17 cellular contexts compared by ENCODE assay signal in the genomic region with DNA sequence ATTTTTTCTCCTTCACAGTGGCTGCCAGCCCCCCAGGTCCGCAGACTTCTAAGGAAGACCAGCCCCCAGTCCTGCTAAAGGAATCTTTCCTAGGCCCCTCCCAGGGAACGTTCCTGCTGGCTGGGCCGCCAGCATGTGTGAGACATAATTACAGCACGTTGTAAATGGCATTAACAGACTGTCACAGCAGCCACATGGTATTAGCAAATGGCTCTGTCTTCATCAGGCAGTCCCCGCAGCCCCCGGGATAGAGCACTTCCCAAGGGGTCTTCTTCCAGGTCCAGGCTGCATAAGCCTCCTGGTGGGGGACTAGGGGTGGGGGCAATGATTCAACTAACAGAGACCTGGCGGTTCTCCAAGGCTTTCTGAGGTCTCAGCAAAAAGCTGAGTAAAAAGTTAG. TPM values are rescaled to one million over a fixed set of nuclear protein-coding genes. Genes with fewer than 3 reads are reported as not detected.
A peak's percentile ranks its signal among the peaks of the same experiment; 100 is the strongest.
DNase-seq lines count a peak whose midpoint lies in the region; ATAC-seq, FAIRE-seq and TF ChIP-seq lines count a peak whose summit lies in the region.
"Had no signal": no experiment of that assay in that cellular context is flagged by ENCODE, and none has a peak within 500 bp of the region (broad histone marks: within the 10 kb centered on the region; RNA-seq: fewer than 3 reads in every experiment).

No MANE protein-coding gene starts in this region.

- FAIRE-seq in kidney (lab: Jason Lieb, UNC), result no peak
- FAIRE-seq: bronchial epithelial cell, K562 had no signal

- H3K27ac ChIP-seq in SK-N-SH (ENCODE audit: low read depth in 2 of 2, low read length in 1 of 2) (0 out of 4 replicates have a peak overlapping the region, but pooled peaks of 1 of the 2 experiments have one; percentile 8), kidney (ENCODE audit: low read depth in 2 of 2, low read length in 2 of 2) (no peak overlapping the region), esophagus muscularis mucosa (replicated peaks in 1 of 4) (no peak overlapping the region)
- H3K27ac ChIP-seq: gastrocnemius medialis, prostate gland, RWPE1 had no signal

- no peak for TF ChIP-seq POLR2A in esophagus muscularis mucosa (IDR thresholded peaks at IDR 0.05; ENCODE audit: low read depth)

- no peaks in the 10 kb centered on the region for H3K79me2 ChIP-seq in SK-N-SH (ENCODE audit: insufficient read depth)

- TF ChIP-seq EP300 in SK-N-SH (IDR thresholded peaks at IDR 0.05; ENCODE audit: borderline replicate concordance in 1 of 2, low read depth in 1 of 2, low read length in 1 of 2) (no peak), esophagus muscularis mucosa (IDR thresholded peaks at IDR 0.05) (no peak)

- no peak overlapping the region for H3K4me3 ChIP-seq in SK-N-SH (ENCODE audit: low read depth in 2 of 2, low read length in 1 of 2)
- no peak overlapping the region for H3K4me3 ChIP-seq in kidney (ENCODE audit: low read length in 2 of 2)
- no peak overlapping the region for H3K4me3 ChIP-seq in esophagus muscularis mucosa
- H3K4me3 ChIP-seq: gastrocnemius medialis, K562, prostate gland had no signal

- H3K27me3 ChIP-seq in SK-N-SH (ENCODE audit: insufficient read depth) (no peaks in the 10 kb centered on the region), esophagus muscularis mucosa (no peaks in the 10 kb centered on the region)
- H3K27me3 ChIP-seq: gastrocnemius medialis had no signal

- no peak overlapping the region for H3K4me2 ChIP-seq in SK-N-SH

- peaks cover 0 to 14% of the 10 kb centered on the region in 2 experiments; a peak in 1 of 4 replicates for H3K4me1 ChIP-seq in SK-N-SH (ENCODE audit: control insufficient read depth in 1 of 2, insufficient read depth in 2 of 2, low read depth in 1 of 2, low read length in 1 of 2)
- H3K4me1 ChIP-seq in kidney (ENCODE audit: control insufficient read depth in 1 of 2, insufficient read depth in 1 of 2, low read depth in 1 of 2, low read length in 2 of 2), result no peaks in the 10 kb centered on the region
- H3K4me1 ChIP-seq in esophagus muscularis mucosa, result peaks cover 0 to 7% (median 2%) of the 10 kb centered on the region in 4 donors
- H3K4me1 ChIP-seq: gastrocnemius medialis had no signal

- TF ChIP-seq RAD21 in SK-N-SH (IDR thresholded peaks at IDR 0.05; ENCODE audit: low read length), result no peak

- intact Hi-C loops in kidney (cut with DNase I) (no loop called here), esophagus muscularis mucosa (cut with DNase I) (no loop called here)

- ATAC-seq in SK-N-SH treated with all-trans-retinoic acid at 6 μM for 48 hours, result no peak
- ATAC-seq in GM18873 (IDR thresholded peaks at IDR 0.05; ENCODE audit: low FRiP score, unreplicated experiment), result no peak
- ATAC-seq: gastrocnemius medialis, K562 had no signal

- TF ChIP-seq CTCF in SK-N-SH (IDR thresholded peaks at IDR 0.05), result no peak
- no peak for TF ChIP-seq CTCF in kidney (IDR thresholded peaks at IDR 0.05; ENCODE audit: borderline replicate concordance, extremely low read depth, insufficient read depth)
- no peak for TF ChIP-seq CTCF in esophagus muscularis mucosa (IDR thresholded peaks at IDR 0.05)

- no peaks in the 10 kb centered on the region for H3K36me3 ChIP-seq in SK-N-SH (replicated peaks in 1 of 2; ENCODE audit: control insufficient read depth in 1 of 2, insufficient read depth in 2 of 2, low read length in 1 of 2)
- H3K36me3 ChIP-seq in kidney (ENCODE audit: control insufficient read depth in 1 of 2, insufficient read depth in 2 of 2, low read length in 2 of 2), result no peaks in the 10 kb centered on the region
- H3K36me3 ChIP-seq in esophagus muscularis mucosa, result no peaks in the 10 kb centered on the region
- H3K36me3 ChIP-seq: gastrocnemius medialis, prostate gland had no signal

- peak; percentile 34 for DNase-seq in SK-N-SH
- peak; percentile 71 for DNase-seq in NCI-H748 (lab: John Stamatoyannopoulos, UW; ENCODE audit: unreplicated experiment)
- DNase-seq in kidney, result peak; percentile 48
- no peak for DNase-seq in foreskin melanocyte
- DNase-seq in esophagus muscularis mucosa (ENCODE audit: extremely low spot score), result no peak
- no peak for DNase-seq in ecto neural progenitor cell (ENCODE audit: low spot score)
- DNase-seq: activated CD4-positive, alpha-beta T cell treated with anti-CD3 and anti-CD28 coated beads for 48 hours; CD4-positive, CD25-positive, alpha-beta regulatory T cell; DND-41; gastrocnemius medialis; HFFc6 had no signal

- 14% methylated on average over 7 of the region's 7 CpGs for WGBS in SK-N-SH (ENCODE audit: low lambda C conversion rate)
- 42% methylated on average over 5 of the region's 7 CpGs for WGBS in esophagus muscularis mucosa

- H3F3A ChIP-seq in SK-N-SH (replicated peaks; ENCODE audit: insufficient read depth), result no peaks in the 10 kb centered on the region

- no peaks in the 10 kb centered on the region for H4K20me1 ChIP-seq in SK-N-SH (ENCODE audit: insufficient read depth)

- H3K9me3 ChIP-seq in SK-N-SH (no peaks in the 10 kb centered on the region), kidney (ENCODE audit: control insufficient read depth in 1 of 2, low read length in 2 of 2) (no peaks in the 10 kb centered on the region), esophagus muscularis mucosa (no peaks in the 10 kb centered on the region)
- H3K9me3 ChIP-seq: gastrocnemius medialis, prostate gland had no signal

- no peak overlapping the region for H2AFZ ChIP-seq in SK-N-SH (ENCODE audit: low read depth)

- H3K9me2 ChIP-seq in SK-N-SH, result no peaks in the 10 kb centered on the region

- POLR2A ChIA-PET in SK-N-SH (lab: Yijun Ruan, JAX), result no interaction called here

- H3K9ac ChIP-seq in SK-N-SH, result no peak overlapping the region
- H3K9ac ChIP-seq in kidney (ENCODE audit: low read length in 2 of 2), result no peak overlapping the region

- CTCF ChIA-PET in SK-N-SH (lab: Yijun Ruan, JAX), result interaction anchor here (1.1 to 1.6 kb wide), 2 partner anchors 40 to 81 kb away, joined by 3 to 5 read pairs; no protein-coding TSS in a partner anchor

TF ChIP-seq in SK-N-SH, 30 proteins besides CTCF, POLR2A, EP300 and RAD21:
- peak; percentile 84 for TF ChIP-seq MXI1 (IDR thresholded peaks at IDR 0.05; ENCODE audit: low read depth, low read length)
- TF ChIP-seq, protein P1, sequence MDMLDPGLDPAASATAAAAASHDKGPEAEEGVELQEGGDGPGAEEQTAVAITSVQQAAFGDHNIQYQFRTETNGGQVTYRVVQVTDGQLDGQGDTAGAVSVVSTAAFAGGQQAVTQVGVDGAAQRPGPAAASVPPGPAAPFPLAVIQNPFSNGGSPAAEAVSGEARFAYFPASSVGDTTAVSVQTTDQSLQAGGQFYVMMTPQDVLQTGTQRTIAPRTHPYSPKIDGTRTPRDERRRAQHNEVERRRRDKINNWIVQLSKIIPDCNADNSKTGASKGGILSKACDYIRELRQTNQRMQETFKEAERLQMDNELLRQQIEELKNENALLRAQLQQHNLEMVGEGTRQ (IDR thresholded peaks at IDR 0.05; ENCODE audit: borderline replicate concordance, low read depth, low read length), result no peak

TF ChIP-seq in SK-N-SH treated with all-trans-retinoic acid at 6 μM for 48 hours, 23 proteins besides CTCF, POLR2A, EP300 and RAD21 (continues in another document):
- TF ChIP-seq CSRNP3 (CRISPR knock-in tag; IDR thresholded peaks at IDR 0.05) (no peak), CSDC2 (CRISPR knock-in tag; IDR thresholded peaks at IDR 0.05) (no peak), ZFP30 (CRISPR knock-in tag; IDR thresholded peaks at IDR 0.05) (no peak), RARB (CRISPR knock-in tag; IDR thresholded peaks at IDR 0.05) (no peak), GLIS3 (CRISPR knock-in tag; IDR thresholded peaks at IDR 0.05) (no peak), ISL1 (CRISPR knock-in tag; IDR thresholded peaks at IDR 0.05) (no peak)
- TF ChIP-seq, protein P2, sequence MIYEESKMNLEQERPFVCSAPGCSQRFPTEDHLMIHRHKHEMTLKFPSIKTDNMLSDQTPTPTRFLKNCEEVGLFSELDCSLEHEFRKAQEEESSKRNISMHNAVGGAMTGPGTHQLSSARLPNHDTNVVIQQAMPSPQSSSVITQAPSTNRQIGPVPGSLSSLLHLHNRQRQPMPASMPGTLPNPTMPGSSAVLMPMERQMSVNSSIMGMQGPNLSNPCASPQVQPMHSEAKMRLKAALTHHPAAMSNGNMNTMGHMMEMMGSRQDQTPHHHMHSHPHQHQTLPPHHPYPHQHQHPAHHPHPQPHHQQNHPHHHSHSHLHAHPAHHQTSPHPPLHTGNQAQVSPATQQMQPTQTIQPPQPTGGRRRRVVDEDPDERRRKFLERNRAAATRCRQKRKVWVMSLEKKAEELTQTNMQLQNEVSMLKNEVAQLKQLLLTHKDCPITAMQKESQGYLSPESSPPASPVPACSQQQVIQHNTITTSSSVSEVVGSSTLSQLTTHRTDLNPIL (CRISPR knock-in tag; IDR thresholded peaks at IDR 0.05; ENCODE audit: low read depth), result no peak

RNA-seq across cellular contexts. Expression of gene FAM222A, which starts 34.9 kb away (rescaled TPM):
- polyA plus RNA-seq in SK-N-SH (2012; rRNA removed) (1.6 and 4.2 TPM in 2 replicates), kidney (ENCODE audit: insufficient read depth, low read depth, low replicate concordance) (12.5 TPM)
- 1.7 and 4.1 TPM in 2 replicates for polyA plus RNA-seq in SK-N-SH (2012; cell fraction: cytosol; rRNA removed)
- polyA plus RNA-seq in SK-N-SH (2012; cell fraction: nucleus; rRNA removed), result 1.6 and 3.1 TPM in 2 replicates
- total RNA-seq in kidney (3.7 TPM), esophagus muscularis mucosa (1 to 10 TPM in 3 of 4 donors, under 1 TPM in 1; 0.42 to 3.8 (median 3.2) TPM)
- total RNA-seq: bronchial epithelial cell had no signal

Comparison
In these comparisons a context has a peak if more than half of its experiments do, and no peak if none do; other contexts are left out.
1. DNase-seq: peak in SK-N-SH (single experiment), NCI-H748 (single experiment) and kidney (single experiment); none in foreskin melanocyte (single experiment), esophagus muscularis mucosa (single experiment) and ecto neural progenitor cell (single experiment).